ENCODE assay signal across 8 cellular contexts in genomic region chr6:136582702-136583471, GRCh38. TPM values are rescaled to one million over a fixed set of nuclear protein-coding genes. Genes with fewer than 3 reads are reported as not detected.
DNase-seq lines count a peak whose midpoint lies in the region; ATAC-seq and TF ChIP-seq lines count a peak whose summit lies in the region.

No MANE protein-coding gene starts in this region.

- H2AFZ ChIP-seq in mammary epithelial cell (ENCODE audit: low read depth, low read length): no peak overlapping the region

- no peaks in the 10 kb centered on the region for H3K36me3 ChIP-seq in mammary epithelial cell (ENCODE audit: insufficient read depth, low read length)
- H3K36me3 ChIP-seq in uterus: no peaks in the 10 kb centered on the region

- ATAC-seq in HG03135 (IDR thresholded peaks at IDR 0.05; ENCODE audit: unreplicated experiment): no peak

- H3K36me3 Mint-ChIP-seq in activated T-helper 2 cell treated with anti-CD3 and anti-CD28 coated beads, Interferon-gamma antibody, Interleukin-2, Interleukin-4, amounts not matched to agents 10 μg/mL and 5 μg/mL and 100 μg/mL, durations not matched to agents 14 hours and 24 hours and 36 hours (ENCODE audit: low read depth): peaks cover 29% of the 10 kb centered on the region

- H4K20me1 ChIP-seq in mammary epithelial cell (ENCODE audit: insufficient read depth, low read length): no peaks in the 10 kb centered on the region

- TF ChIP-seq POLR2A in uterus (IDR thresholded peaks at IDR 0.05): no peak

- no peak overlapping the region for H3K27ac Mint-ChIP-seq in activated T-helper 2 cell treated with anti-CD3 and anti-CD28 coated beads, Interferon-gamma antibody, Interleukin-2, Interleukin-4, amounts not matched to agents 10 μg/mL and 5 μg/mL and 100 μg/mL, durations not matched to agents 14 hours and 24 hours and 36 hours

- H3K4me3 Mint-ChIP-seq in activated T-helper 2 cell treated with anti-CD3 and anti-CD28 coated beads, Interferon-gamma antibody, Interleukin-2, Interleukin-4, amounts not matched to agents 10 μg/mL and 5 μg/mL and 100 μg/mL, durations not matched to agents 14 hours and 24 hours and 36 hours (ENCODE audit: low read depth): no peak overlapping the region

- in situ Hi-C loops in mammary epithelial cell (cut with MboI; ENCODE audit: low sequenced_read_pairs in 2 of 2): loop anchor here in 1 of 2 donors (10.0 kb wide), 1 partner anchor 212 kb away; the partner anchor contains the start of gene MAP3K5

- no peaks in the 10 kb centered on the region for H3K79me2 ChIP-seq in mammary epithelial cell (ENCODE audit: insufficient read depth, low read length)

- H3K4me1 ChIP-seq in mammary epithelial cell (ENCODE audit: insufficient read depth, low read length) (peaks cover 9% of the 10 kb centered on the region), uterus (peaks cover 0 to 4% of the 10 kb centered on the region in 2 donors)

- H3K4me3 ChIP-seq in mammary epithelial cell (replicated peaks in 1 of 3; ENCODE audit: insufficient read depth in 1 of 3, low read depth in 2 of 3, low read length in 3 of 3): no peak overlapping the region
- H3K4me3 ChIP-seq in uterus: no peak overlapping the region

- BruUV-seq in mammary epithelial cell (replicated peaks; lab: Mats Ljungman, UMichigan): no TSS peak

- 33% methylated on average over 3 of the region's 3 CpGs for WGBS in mammary epithelial cell (ENCODE audit: low coverage, missing lambda C conversion rate)

- CTCF ChIA-PET in mammary epithelial cell (lab: Charles Lee; ENCODE audit: low non-redundant PET): no interaction called here

- no peak overlapping the region for H3K4me2 ChIP-seq in mammary epithelial cell (ENCODE audit: insufficient read depth, low read depth, low read length)

- H3K9me3 ChIP-seq in mammary epithelial cell (replicated peaks; ENCODE audit: insufficient read depth, low read length): no peaks in the 10 kb centered on the region
- no peaks in the 10 kb centered on the region for H3K9me3 ChIP-seq in uterus

- peak overlapping the region; percentile 96 for H3K27ac ChIP-seq in mammary epithelial cell (ENCODE audit: insufficient read depth, low read depth, low read length)
- peak overlapping the region; percentile 75 to 80 for H3K27ac ChIP-seq in uterus

- TF ChIP-seq CTCF in mammary epithelial cell (conservative IDR thresholded peaks at IDR 0.05 in 1 of 2, IDR thresholded peaks at IDR 0.05 in 1 of 2; ENCODE audit: extremely low read depth in 1 of 2, insufficient read depth in 1 of 2, low read depth in 1 of 2, low read length in 2 of 2) (peak; percentile 55), uterus (IDR thresholded peaks at IDR 0.05) (peak; percentile 58 to 71 (median 62))

- H3K9me3 Mint-ChIP-seq in activated T-helper 2 cell treated with anti-CD3 and anti-CD28 coated beads, Interferon-gamma antibody, Interleukin-2, Interleukin-4, amounts not matched to agents 10 μg/mL and 5 μg/mL and 100 μg/mL, durations not matched to agents 14 hours and 24 hours and 36 hours: no peaks in the 10 kb centered on the region

- no peaks in the 10 kb centered on the region for H3K4me1 Mint-ChIP-seq in activated T-helper 2 cell treated with anti-CD3 and anti-CD28 coated beads, Interferon-gamma antibody, Interleukin-2, Interleukin-4, amounts not matched to agents 10 μg/mL and 5 μg/mL and 100 μg/mL, durations not matched to agents 14 hours and 24 hours and 36 hours (ENCODE audit: low read depth)

- no peaks in the 10 kb centered on the region for H3K27me3 Mint-ChIP-seq in activated T-helper 2 cell treated with anti-CD3 and anti-CD28 coated beads, Interferon-gamma antibody, Interleukin-2, Interleukin-4, amounts not matched to agents 10 μg/mL and 5 μg/mL and 100 μg/mL, durations not matched to agents 14 hours and 24 hours and 36 hours (ENCODE audit: low read depth)

- H3K27me3 ChIP-seq in mammary epithelial cell (ENCODE audit: insufficient read depth, low read length): no peaks in the 10 kb centered on the region
- H3K27me3 ChIP-seq in uterus: no peaks in the 10 kb centered on the region

- DNase-seq in GM04504 (ENCODE audit: low read depth) (peak; percentile 80), NCI-H146 treated with DMSO at 0.1 percent for 48 hours (lab: John Stamatoyannopoulos, UW; ENCODE audit: unreplicated experiment) (peak; percentile 32), mammary epithelial cell (peak; percentile 69), left kidney (ENCODE audit: low read depth, low spot score) (peak; percentile 22), uterus (no peak), UCSD-AML1 (lab: John Stamatoyannopoulos, UW; ENCODE audit: unreplicated experiment) (no peak)
- DNase-seq in activated T-helper 2 cell treated with anti-CD3 and anti-CD28 coated beads, Interferon-gamma antibody, Interleukin-2, Interleukin-4, amounts not matched to agents 10 μg/mL and 5 μg/mL and 100 μg/mL, durations not matched to agents 14 hours and 24 hours and 36 hours (ENCODE audit: low spot score): no peak

- dilution Hi-C loops in mammary epithelial cell (cut with HindIII; ENCODE audit: low sequenced_read_pairs): loop anchor here (5.0 kb wide), 1 partner anchor 54 kb away; no protein-coding TSS in a partner anchor

- intact Hi-C loops in mammary epithelial cell (cut with micrococcal nuclease): loop anchor here (1.0 kb wide), 5 partner anchors 25 to 430 kb away; partner anchors contain the start of gene PEX7
- intact Hi-C loops in uterus (cut with DNase I; ENCODE audit: low total_unique reads): no loop called here
- intact Hi-C loops in activated T-helper 2 cell treated with anti-CD3 and anti-CD28 coated beads, Interferon-gamma antibody, Interleukin-2, Interleukin-4, amounts not matched to agents 10 μg/mL and 5 μg/mL and 100 μg/mL, durations not matched to agents 14 hours and 24 hours and 36 hours (cut with micrococcal nuclease): loop anchor here (1.0 kb wide), 1 partner anchor 61 kb away; no protein-coding TSS in a partner anchor

- H3K9ac ChIP-seq in mammary epithelial cell (ENCODE audit: insufficient read depth, low read length): peak overlapping the region; percentile 66

RNA-seq across cellular contexts. Expression of gene MAP7, which starts 32.7 kb away (rescaled TPM):
- total RNA-seq in mammary epithelial cell: 10 to 100 TPM; 38.2 to 39.0 TPM
- 10.6 TPM for polyA plus RNA-seq in mammary epithelial cell
- polyA minus RNA-seq in mammary epithelial cell: 15.2 TPM
- 1 to 10 TPM in 2 of 4 donors, under 1 TPM in 2; 0.29 to 6.8 (median 1.1) TPM for total RNA-seq in uterus
- 0.94 and 1.2 TPM in 2 replicates for total RNA-seq in activated T-helper 2 cell treated with anti-CD3 and anti-CD28 coated beads, Interferon-gamma antibody, Interleukin-2, Interleukin-4, amounts not matched to agents 10 μg/mL and 5 μg/mL and 100 μg/mL, durations not matched to agents 14 hours and 24 hours and 36 hours

Comparison
In these comparisons a context has a peak if more than half of its experiments do, and no peak if none do; other contexts are left out.
1. DNase-seq: peak in GM04504 (single experiment), NCI-H146 treated with DMSO at 0.1 percent for 48 hours (single experiment), mammary epithelial cell (single experiment) and left kidney (single experiment); none in uterus (0 of 2), activated T-helper 2 cell treated with anti-CD3 and anti-CD28 coated beads, Interferon-gamma antibody, Interleukin-2, Interleukin-4, amounts not matched to agents 10 μg/mL and 5 μg/mL and 100 μg/mL, durations not matched to agents 14 hours and 24 hours and 36 hours (single experiment) and UCSD-AML1 (single experiment).
2. RNA of gene MAP7, which starts 32.7 kb away (total RNA-seq): 38.2 to 39.0 TPM in mammary epithelial cell; 0.29 to 6.8 TPM in uterus and 0.94 to 1.2 TPM in activated T-helper 2 cell treated with anti-CD3 and anti-CD28 coated beads, Interferon-gamma antibody, Interleukin-2, Interleukin-4, amounts not matched to agents 10 μg/mL and 5 μg/mL and 100 μg/mL, durations not matched to agents 14 hours and 24 hours and 36 hours; every median in the first group is over 4 times any median in the second.